Comparison of ENCODE assay signal across 8 cellular contexts in genomic region chr15:101980206-101980910, GRCh38.
A peak's percentile ranks its signal among the peaks of the same experiment; 100 is the strongest.
DNase-seq lines count a peak whose midpoint lies in the region; ATAC-seq lines count a peak whose summit lies in the region.
"Not testable (repeated sequence)": the region's sequence is repeated elsewhere in the genome, so short reads cannot be mapped to it uniquely, and the experiment has no call there.

No MANE protein-coding gene starts in this region.

- not testable (repeated sequence) for H3K36me3 Mint-ChIP-seq in CD4-positive, CD25-positive, alpha-beta regulatory T cell

- H3K9me3 Mint-ChIP-seq in CD4-positive, CD25-positive, alpha-beta regulatory T cell, result not testable (repeated sequence)

- not testable (repeated sequence) for H3K4me1 ChIP-seq in CD4-positive, CD25-positive, alpha-beta regulatory T cell (ENCODE audit: control insufficient read depth, insufficient read depth, low read length, poor library complexity, severe bottlenecking); SJCRH30

- H3K27ac Mint-ChIP-seq in CD4-positive, CD25-positive, alpha-beta regulatory T cell, result not testable (repeated sequence)

- not testable (repeated sequence) for H3K27me3 ChIP-seq in CD4-positive, CD25-positive, alpha-beta regulatory T cell (ENCODE audit: control insufficient read depth, insufficient read depth, low read length); SJCRH30

- H3K4me3 Mint-ChIP-seq in CD4-positive, CD25-positive, alpha-beta regulatory T cell, result peak overlapping the region in 1 of 4 donors; percentile 11

- peak in 2 of 3 donors; percentile 12 to 21 for DNase-seq in CD4-positive, CD25-positive, alpha-beta regulatory T cell
- peak; percentile 0 for DNase-seq in HCEC 1CT
- peak; percentile 16 to 33 for DNase-seq in SJCRH30
- DNase-seq in activated CD8-positive, alpha-beta memory T cell treated with anti-CD3 and anti-CD28 coated beads for 24 hours, result peak; percentile 60
- DNase-seq in T47D (ENCODE audit: low read depth in 1 of 2, low spot score in 1 of 2), result peak; percentile 0 to 37
- peak; percentile 48 for DNase-seq in Right ventricle myocardium superior
- peak; percentile 83 for DNase-seq in mesenteric fat pad (ENCODE audit: low spot score)
- peak; percentile 55 for DNase-seq in stimulated activated CD8-positive, alpha-beta memory T cell treated with anti-CD3 and anti-CD28 coated beads, Interleukin-4, amount 100 ng/mL, for 48 hours

- H3K27me3 Mint-ChIP-seq in CD4-positive, CD25-positive, alpha-beta regulatory T cell, result not testable (repeated sequence)

- H3K27ac ChIP-seq in CD4-positive, CD25-positive, alpha-beta regulatory T cell (ENCODE audit: insufficient read depth, low read length, poor library complexity, severe bottlenecking); SJCRH30: not testable (repeated sequence)

- intact Hi-C loops in Right ventricle myocardium superior (cut with DNase I), result not testable (repeated sequence)

- H3K4me3 ChIP-seq in CD4-positive, CD25-positive, alpha-beta regulatory T cell (ENCODE audit: low read depth, low read length); SJCRH30: not testable (repeated sequence)

- ATAC-seq in CD4-positive, CD25-positive, alpha-beta regulatory T cell (ENCODE audit: low read depth in 2 of 2), result peak in 1 of 2 donors; percentile 43
- ATAC-seq in Right ventricle myocardium superior (ENCODE audit: poor library complexity), result peak; percentile 75

- not testable (repeated sequence) for H3K36me3 ChIP-seq in CD4-positive, CD25-positive, alpha-beta regulatory T cell (ENCODE audit: control insufficient read depth, insufficient read depth, low read length); SJCRH30

- not testable (repeated sequence) for H3K4me1 Mint-ChIP-seq in CD4-positive, CD25-positive, alpha-beta regulatory T cell

- not testable (repeated sequence) for H3K9me3 ChIP-seq in CD4-positive, CD25-positive, alpha-beta regulatory T cell (ENCODE audit: control insufficient read depth in 2 of 2, low read length in 2 of 2); SJCRH30 (replicated peaks)

- in situ Hi-C loops in T47D (cut with HindIII; ENCODE audit: low pct_unique_long_range_greater_than_20kb, low sequenced_read_pairs), result not testable (repeated sequence)

Comparison
In these comparisons a context has a peak if more than half of its experiments do, and no peak if none do; other contexts are left out.
1. DNase-seq: peak in every context shown above with its lines; median percentile 83 in mesenteric fat pad; 60 in activated CD8-positive, alpha-beta memory T cell treated with anti-CD3 and anti-CD28 coated beads for 24 hours; 55 in stimulated activated CD8-positive, alpha-beta memory T cell treated with anti-CD3 and anti-CD28 coated beads, Interleukin-4, amount 100 ng/mL, for 48 hours; 48 in Right ventricle myocardium superior; 24 in SJCRH30; 18 in T47D; 16 in CD4-positive, CD25-positive, alpha-beta regulatory T cell; 0 in HCEC 1CT.